37 cellular contexts compared by ENCODE assay signal in the genomic region with DNA sequence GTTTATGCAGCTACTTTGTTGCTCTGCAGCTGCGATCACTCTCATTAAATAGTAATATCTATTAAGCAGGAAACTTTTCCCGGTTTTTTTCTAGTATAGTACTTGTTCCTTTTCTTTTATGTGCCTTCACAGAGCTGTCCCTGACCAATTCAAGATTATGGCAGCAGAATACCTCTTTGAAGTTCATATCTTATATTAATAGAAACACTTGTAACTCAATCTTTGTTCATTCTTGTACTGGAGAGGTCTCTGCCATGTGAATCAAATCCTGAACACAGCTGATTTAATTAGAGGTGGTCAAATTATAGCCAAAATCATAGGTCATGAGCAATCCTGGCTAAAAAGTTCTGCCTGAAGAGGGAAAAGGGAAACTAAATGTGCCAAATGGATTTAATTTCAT.
"Had no signal": no experiment of that assay in that cellular context is flagged by ENCODE, and none has a peak within 500 bp of the region (broad histone marks: within the 10 kb centered on the region; RNA-seq: fewer than 3 reads in every experiment).

No MANE protein-coding gene starts in this region.

- ATAC-seq: activated CD8-positive, alpha-beta T cell treated with anti-CD3 and anti-CD28 coated beads for 36 hours; activated naive CD8-positive, alpha-beta T cell treated with anti-CD3 and anti-CD28 coated beads, Interleukin-2, amount 50 U/mL, for 24 hours; activated T-cell treated with anti-CD3 and anti-CD28 coated beads, Interleukin-2, amount 50 U/mL, for 4 hours; activated T-cell treated with anti-CD3 and anti-CD28 coated beads, Interleukin-2, amount 50 U/mL, for 72 hours; activated T-helper 17 cell treated with anti-CD3 and anti-CD28 coated beads, Interleukin-2, amount 50 U/mL, for 72 hours had no signal

- H3K27me3 ChIP-seq: ascending aorta, cardiac muscle cell had no signal

- H3K9me3 Mint-ChIP-seq: activated B cell treated with CpG ODN at 0.5 μM for 24 hours; activated CD4-positive, alpha-beta memory T cell treated with anti-CD3 and anti-CD28 coated beads for 36 hours; activated CD4-positive, alpha-beta T cell treated with anti-CD3 and anti-CD28 coated beads, Interleukin-2, amount 10 ng/mL, durations not matched to agents 24 days and 14 days; activated CD8-positive, alpha-beta T cell treated with anti-CD3 and anti-CD28 coated beads for 36 hours; activated naive CD4-positive, alpha-beta T cell treated with anti-CD3 and anti-CD28 coated beads, Interleukin-2, amount 10 ng/mL, durations not matched to agents 7 days and 5 days; activated naive CD4-positive, alpha-beta T cell treated with anti-CD3 and anti-CD28 coated beads, Interleukin-2, amount 50 U/mL, for 24 hours; activated naive CD8-positive, alpha-beta T cell treated with anti-CD3 and anti-CD28 coated beads, Interleukin-2, amount 10 ng/mL, durations not matched to agents 7 days and 5 days; activated naive CD8-positive, alpha-beta T cell treated with anti-CD3 and anti-CD28 coated beads, Interleukin-2, amount 50 U/mL, for 24 hours; activated T-cell treated with anti-CD3 and anti-CD28 coated beads, Interleukin-2, amount 50 U/mL, for 4 hours; activated T-cell treated with anti-CD3 and anti-CD28 coated beads, Interleukin-2, amount 50 U/mL, for 72 hours; activated T-helper 1 cell treated with anti-CD3 and anti-CD28 coated beads, Interleukin-12 subunit alpha, Interleukin-12 subunit beta, Interleukin-2, Interleukin-4 antibody, amounts not matched to agents 30 ng/mL and 10 ng/mL and 1 ng/mL, durations not matched to agents 14 hours and 24 hours and 36 hours; activated T-helper 17 cell treated with anti-CD3 and anti-CD28 coated beads, Interleukin-2, amount 50 U/mL, for 72 hours; brain; central memory CD8-positive, alpha-beta T cell; T-helper 1 cell treated with Interleukin-12 subunit alpha and Interleukin-12 subunit beta and Interleukin-4 antibody, amounts not matched to agents 30 μg/mL and 1 μg/mL, for 36 hours; T-helper 2 cell treated with Interferon-gamma antibody and Interleukin-4, amounts not matched to agents 5 μg/mL and 100 μg/mL, for 36 hours had no signal

- H3K36me3 ChIP-seq: ascending aorta, cardiac muscle cell had no signal

- H3K4me3 ChIP-seq: ascending aorta, cardiac muscle cell had no signal

- H3K4me1 ChIP-seq: ascending aorta had no signal

- H3K4me1 Mint-ChIP-seq: activated B cell treated with CpG ODN at 0.5 μM for 24 hours; activated CD4-positive, alpha-beta T cell treated with anti-CD3 and anti-CD28 coated beads, Interleukin-2, amount 10 ng/mL, durations not matched to agents 24 days and 14 days; activated naive CD4-positive, alpha-beta T cell treated with anti-CD3 and anti-CD28 coated beads, Interleukin-2, amount 10 ng/mL, durations not matched to agents 7 days and 5 days; activated naive CD4-positive, alpha-beta T cell treated with anti-CD3 and anti-CD28 coated beads, Interleukin-2, amount 50 U/mL, for 24 hours; activated naive CD8-positive, alpha-beta T cell treated with anti-CD3 and anti-CD28 coated beads, Interleukin-2, amount 10 ng/mL, durations not matched to agents 7 days and 5 days; activated naive CD8-positive, alpha-beta T cell treated with anti-CD3 and anti-CD28 coated beads, Interleukin-2, amount 50 U/mL, for 24 hours; activated T-helper 17 cell treated with anti-CD3 and anti-CD28 coated beads, Interleukin-2, amount 50 U/mL, for 72 hours; central memory CD8-positive, alpha-beta T cell had no signal

- H3K36me3 Mint-ChIP-seq: activated CD4-positive, alpha-beta memory T cell treated with anti-CD3 and anti-CD28 coated beads for 36 hours; activated naive CD4-positive, alpha-beta T cell treated with anti-CD3 and anti-CD28 coated beads, Interleukin-2, amount 10 ng/mL, durations not matched to agents 7 days and 5 days; activated naive CD4-positive, alpha-beta T cell treated with anti-CD3 and anti-CD28 coated beads, Interleukin-2, amount 50 U/mL, for 24 hours; activated naive CD8-positive, alpha-beta T cell; activated naive CD8-positive, alpha-beta T cell treated with anti-CD3 and anti-CD28 coated beads, Interleukin-2, amount 10 ng/mL, durations not matched to agents 7 days and 5 days; brain had no signal

- H3K4me3 Mint-ChIP-seq: activated B cell treated with CpG ODN at 0.5 μM for 24 hours; activated CD4-positive, alpha-beta memory T cell treated with anti-CD3 and anti-CD28 coated beads for 36 hours; activated CD4-positive, alpha-beta T cell treated with anti-CD3 and anti-CD28 coated beads, Interleukin-2, amount 10 ng/mL, durations not matched to agents 24 days and 14 days; activated CD8-positive, alpha-beta T cell treated with anti-CD3 and anti-CD28 coated beads for 36 hours; activated naive CD4-positive, alpha-beta T cell treated with anti-CD3 and anti-CD28 coated beads, Interleukin-2, amount 10 ng/mL, durations not matched to agents 7 days and 5 days; activated naive CD4-positive, alpha-beta T cell treated with anti-CD3 and anti-CD28 coated beads, Interleukin-2, amount 50 U/mL, for 24 hours; activated naive CD8-positive, alpha-beta T cell; activated naive CD8-positive, alpha-beta T cell treated with anti-CD3 and anti-CD28 coated beads, Interleukin-2, amount 10 ng/mL, durations not matched to agents 7 days and 5 days; activated naive CD8-positive, alpha-beta T cell treated with anti-CD3 and anti-CD28 coated beads, Interleukin-2, amount 50 U/mL, for 24 hours; activated T-cell treated with anti-CD3 and anti-CD28 coated beads, Interleukin-2, amount 50 U/mL, for 4 hours; activated T-cell treated with anti-CD3 and anti-CD28 coated beads, Interleukin-2, amount 50 U/mL, for 72 hours; activated T-helper 1 cell treated with anti-CD3 and anti-CD28 coated beads, Interleukin-12 subunit alpha, Interleukin-12 subunit beta, Interleukin-2, Interleukin-4 antibody, amounts not matched to agents 30 ng/mL and 10 ng/mL and 1 ng/mL, durations not matched to agents 14 hours and 24 hours and 36 hours; activated T-helper 17 cell treated with anti-CD3 and anti-CD28 coated beads, Interleukin-2, amount 50 U/mL, for 72 hours; central memory CD8-positive, alpha-beta T cell; T-helper 1 cell treated with Interleukin-12 subunit alpha and Interleukin-12 subunit beta and Interleukin-4 antibody, amounts not matched to agents 30 μg/mL and 1 μg/mL, for 36 hours; T-helper 2 cell treated with Interferon-gamma antibody and Interleukin-4, amounts not matched to agents 5 μg/mL and 100 μg/mL, for 36 hours had no signal

- H3K27ac Mint-ChIP-seq: activated B cell treated with CpG ODN at 0.5 μM for 24 hours; activated CD4-positive, alpha-beta memory T cell treated with anti-CD3 and anti-CD28 coated beads for 36 hours; activated CD4-positive, alpha-beta T cell treated with anti-CD3 and anti-CD28 coated beads, Interleukin-2, amount 10 ng/mL, durations not matched to agents 24 days and 14 days; activated CD8-positive, alpha-beta T cell treated with anti-CD3 and anti-CD28 coated beads for 36 hours; activated naive CD4-positive, alpha-beta T cell treated with anti-CD3 and anti-CD28 coated beads, Interleukin-2, amount 10 ng/mL, durations not matched to agents 7 days and 5 days; activated naive CD4-positive, alpha-beta T cell treated with anti-CD3 and anti-CD28 coated beads, Interleukin-2, amount 50 U/mL, for 24 hours; activated naive CD8-positive, alpha-beta T cell; activated naive CD8-positive, alpha-beta T cell treated with anti-CD3 and anti-CD28 coated beads, Interleukin-2, amount 10 ng/mL, durations not matched to agents 7 days and 5 days; activated naive CD8-positive, alpha-beta T cell treated with anti-CD3 and anti-CD28 coated beads, Interleukin-2, amount 50 U/mL, for 24 hours; activated T-cell treated with anti-CD3 and anti-CD28 coated beads, Interleukin-2, amount 50 U/mL, for 72 hours; activated T-helper 1 cell treated with anti-CD3 and anti-CD28 coated beads, Interleukin-12 subunit alpha, Interleukin-12 subunit beta, Interleukin-2, Interleukin-4 antibody, amounts not matched to agents 30 ng/mL and 10 ng/mL and 1 ng/mL, durations not matched to agents 14 hours and 24 hours and 36 hours; activated T-helper 17 cell treated with anti-CD3 and anti-CD28 coated beads, Interleukin-2, amount 50 U/mL, for 72 hours; T-helper 1 cell treated with Interleukin-12 subunit alpha and Interleukin-12 subunit beta and Interleukin-4 antibody, amounts not matched to agents 30 μg/mL and 1 μg/mL, for 36 hours; T-helper 2 cell treated with Interferon-gamma antibody and Interleukin-4, amounts not matched to agents 5 μg/mL and 100 μg/mL, for 36 hours had no signal

- H3K27ac ChIP-seq: ascending aorta, cardiac muscle cell, VCaP had no signal

- H3K27me3 Mint-ChIP-seq: activated B cell treated with CpG ODN at 0.5 μM for 24 hours, brain had no signal

- FAIRE-seq: bronchial epithelial cell, TTC549 had no signal

- DNase-seq: activated B cell treated with CpG ODN at 0.5 μM for 24 hours; activated CD4-positive, alpha-beta memory T cell treated with anti-CD3 and anti-CD28 coated beads for 36 hours; activated CD4-positive, alpha-beta T cell treated with anti-CD3 and anti-CD28 coated beads for 4 hours; activated CD4-positive, alpha-beta T cell treated with anti-CD3 and anti-CD28 coated beads, Interleukin-2, amount 10 ng/mL, durations not matched to agents 24 days and 14 days; activated CD4-positive, alpha-beta T cell treated with anti-CD3 and anti-CD28 coated beads, Interleukin-2, amount 50 U/mL, for 1 hour; activated CD4-positive, alpha-beta T cell treated with anti-CD3 and anti-CD28 coated beads, Interleukin-2, amount 50 U/mL, for 4 hours; activated CD4-positive, CD25-positive, alpha-beta regulatory T cell treated with anti-CD3 and anti-CD28 coated beads, Interleukin-2, amount 50 U/mL, for 72 hours; activated CD8-positive, alpha-beta memory T cell treated with anti-CD3 and anti-CD28 coated beads, Interleukin-2, amount 50 U/mL, for 4 hours; activated CD8-positive, alpha-beta T cell treated with anti-CD3 and anti-CD28 coated beads for 36 hours; activated effector memory CD4-positive, alpha-beta T cell treated with anti-CD3 and anti-CD28 coated beads, Interleukin-2, amount 50 U/mL, for 16 hours; activated naive CD4-positive, alpha-beta T cell treated with anti-CD3 and anti-CD28 coated beads, Interleukin-2, amount 10 ng/mL, durations not matched to agents 7 days and 5 days; activated naive CD4-positive, alpha-beta T cell treated with Interleukin-2 at 50 U/mL for 16 hours; activated naive CD8-positive, alpha-beta T cell treated with anti-CD3 and anti-CD28 coated beads, Interleukin-2, amount 10 ng/mL, durations not matched to agents 7 days and 5 days; activated naive CD8-positive, alpha-beta T cell treated with anti-CD3 and anti-CD28 coated beads, Interleukin-2, amount 50 U/mL, for 24 hours; activated T-cell treated with anti-CD3 and anti-CD28 coated beads for 4 hours; activated T-cell treated with anti-CD3 and anti-CD28 coated beads, Interleukin-2, amount 50 U/mL, for 1 hour; activated T-cell treated with anti-CD3 and anti-CD28 coated beads, Interleukin-2, amount 50 U/mL, for 4 hours; activated T-cell treated with anti-CD3 and anti-CD28 coated beads, Interleukin-2, amount 50 U/mL, for 72 hours; amygdala; anterior cingulate cortex; caudate nucleus; cerebellar nuclear complex; T-helper 2 cell; T-helper 9 cell had no signal

- H3K9me3 ChIP-seq: ascending aorta had no signal
